1 cellular context compared by ENCODE assay signal in the genomic region with DNA sequence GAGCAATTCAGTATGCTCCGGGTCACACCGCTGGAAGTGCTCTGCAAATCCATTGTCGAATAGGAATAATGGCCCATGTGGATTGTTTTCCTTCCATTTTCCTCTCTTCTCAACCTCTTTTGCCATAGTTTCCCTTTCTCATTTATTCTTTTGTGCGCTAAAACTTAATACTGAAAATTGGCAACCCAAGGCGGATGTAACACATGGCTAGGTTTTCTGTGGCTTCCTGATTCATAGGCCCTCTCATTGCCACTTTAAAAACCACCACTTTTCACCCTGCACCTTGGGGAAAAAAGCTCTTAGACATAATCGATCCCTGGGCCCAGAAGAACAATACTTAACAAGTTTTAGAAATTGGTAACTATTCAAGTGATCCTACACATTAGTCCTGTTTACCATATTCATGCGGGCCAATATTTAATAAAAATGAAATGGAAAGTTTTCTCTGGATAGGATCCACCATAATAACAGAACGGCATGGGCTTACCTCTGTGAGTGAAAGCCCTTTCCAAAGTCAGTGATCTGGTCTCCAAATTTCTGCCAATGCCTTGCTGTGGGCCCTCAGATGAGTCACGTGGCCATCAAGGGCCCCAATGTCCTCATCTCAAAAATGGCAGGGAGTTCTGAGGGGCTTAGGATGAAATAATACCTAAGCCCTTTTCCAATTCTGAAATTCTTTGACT.
A peak's percentile ranks its signal among the peaks of the same experiment; 100 is the strongest.
TF ChIP-seq lines count a peak whose summit lies in the region.

No MANE protein-coding gene starts in this region.

TF ChIP-seq in GM12878, 131 proteins besides CTCF, POLR2A, EP300 and RAD21 (continued from another document):
- TF ChIP-seq, protein P1, sequence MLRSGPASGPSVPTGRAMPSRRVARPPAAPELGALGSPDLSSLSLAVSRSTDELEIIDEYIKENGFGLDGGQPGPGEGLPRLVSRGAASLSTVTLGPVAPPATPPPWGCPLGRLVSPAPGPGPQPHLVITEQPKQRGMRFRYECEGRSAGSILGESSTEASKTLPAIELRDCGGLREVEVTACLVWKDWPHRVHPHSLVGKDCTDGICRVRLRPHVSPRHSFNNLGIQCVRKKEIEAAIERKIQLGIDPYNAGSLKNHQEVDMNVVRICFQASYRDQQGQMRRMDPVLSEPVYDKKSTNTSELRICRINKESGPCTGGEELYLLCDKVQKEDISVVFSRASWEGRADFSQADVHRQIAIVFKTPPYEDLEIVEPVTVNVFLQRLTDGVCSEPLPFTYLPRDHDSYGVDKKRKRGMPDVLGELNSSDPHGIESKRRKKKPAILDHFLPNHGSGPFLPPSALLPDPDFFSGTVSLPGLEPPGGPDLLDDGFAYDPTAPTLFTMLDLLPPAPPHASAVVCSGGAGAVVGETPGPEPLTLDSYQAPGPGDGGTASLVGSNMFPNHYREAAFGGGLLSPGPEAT (IDR thresholded peaks at IDR 0.05; ENCODE audit: low read depth) = peak; percentile 66
- TF ChIP-seq ZZZ3 (IDR thresholded peaks at IDR 0.05; ENCODE audit: control insufficient read depth, insufficient read length, low read depth) = no peak
- TF ChIP-seq PAX5 (IDR thresholded peaks at IDR 0.05; ENCODE audit: borderline replicate concordance, low read depth, low read length) = peak; percentile 64; the same call in 1 of the 2 replicates
- peak; percentile 61; the same call in 1 of the 2 replicates for TF ChIP-seq MTA2 (IDR thresholded peaks at IDR 0.05; ENCODE audit: low read depth)
- peak in 1 of 2 experiments; percentile 68; a peak in 2 of 4 replicates for TF ChIP-seq ETV6 (conservative IDR thresholded peaks at IDR 0.05 in 1 of 2, IDR thresholded peaks at IDR 0.05 in 1 of 2; ENCODE audit: borderline replicate concordance in 1 of 2, low read depth in 1 of 2)
- TF ChIP-seq ZBTB4 (CRISPR knock-in tag; IDR thresholded peaks at IDR 0.05) = no peak
- peak; percentile 65 for TF ChIP-seq IKZF1 (conservative IDR thresholded peaks at IDR 0.05)
- no peak for TF ChIP-seq NKRF (conservative IDR thresholded peaks at IDR 0.05)
- TF ChIP-seq GATAD2B (conservative IDR thresholded peaks at IDR 0.05; ENCODE audit: low read depth) = peak; percentile 56; the same call in 1 of the 2 replicates
- TF ChIP-seq NRF1 (conservative IDR thresholded peaks at IDR 0.05; ENCODE audit: low read depth, low read length) = no peak
- TF ChIP-seq MTA3 (IDR thresholded peaks at IDR 0.05; ENCODE audit: borderline replicate concordance, low read length) = no peak
- peak in 1 of 2 experiments; percentile 81 for TF ChIP-seq IKZF2 (IDR thresholded peaks at IDR 0.05)
- TF ChIP-seq GABPA (IDR thresholded peaks at IDR 0.05; ENCODE audit: low read depth) = 0 out of 2 replicates have a peak, but pooled peaks have one; percentile 10
- no peak for TF ChIP-seq ESRRA (IDR thresholded peaks at IDR 0.05; ENCODE audit: low read length)
- TF ChIP-seq TCF12 (IDR thresholded peaks at IDR 0.05; ENCODE audit: low read depth, low read length) = no peak
- TF ChIP-seq TCF3 (IDR thresholded peaks at IDR 0.05; ENCODE audit: borderline replicate concordance, insufficient read depth, low read depth, low read length) = no peak
- TF ChIP-seq CEBPB (IDR thresholded peaks at IDR 0.05; ENCODE audit: borderline replicate concordance in 1 of 2, low read depth in 2 of 2, low read length in 2 of 2) = no peak
- TF ChIP-seq DPF2 (IDR thresholded peaks at IDR 0.05) = peak; percentile 14; the same call in 1 of the 2 replicates
- TF ChIP-seq ATF2 (IDR thresholded peaks at IDR 0.05; ENCODE audit: low read length) = peak; percentile 34; the same call in 1 of the 2 replicates
- TF ChIP-seq NBN (IDR thresholded peaks at IDR 0.05) = peak; percentile 32; the same call in 1 of the 2 replicates
- no peak for TF ChIP-seq TAF1 (IDR thresholded peaks at IDR 0.05; ENCODE audit: borderline replicate concordance, low read depth, low read length)
- no peak for TF ChIP-seq HDGF (IDR thresholded peaks at IDR 0.05)
- TF ChIP-seq, protein P2, sequence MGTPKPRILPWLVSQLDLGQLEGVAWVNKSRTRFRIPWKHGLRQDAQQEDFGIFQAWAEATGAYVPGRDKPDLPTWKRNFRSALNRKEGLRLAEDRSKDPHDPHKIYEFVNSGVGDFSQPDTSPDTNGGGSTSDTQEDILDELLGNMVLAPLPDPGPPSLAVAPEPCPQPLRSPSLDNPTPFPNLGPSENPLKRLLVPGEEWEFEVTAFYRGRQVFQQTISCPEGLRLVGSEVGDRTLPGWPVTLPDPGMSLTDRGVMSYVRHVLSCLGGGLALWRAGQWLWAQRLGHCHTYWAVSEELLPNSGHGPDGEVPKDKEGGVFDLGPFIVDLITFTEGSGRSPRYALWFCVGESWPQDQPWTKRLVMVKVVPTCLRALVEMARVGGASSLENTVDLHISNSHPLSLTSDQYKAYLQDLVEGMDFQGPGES (IDR thresholded peaks at IDR 0.05) = no peak
- TF ChIP-seq YBX1 (IDR thresholded peaks at IDR 0.05) = no peak
- no peak for TF ChIP-seq BMI1 (IDR thresholded peaks at IDR 0.05; ENCODE audit: borderline replicate concordance)
- TF ChIP-seq CUX1 (IDR thresholded peaks at IDR 0.05; ENCODE audit: insufficient replicate concordance, low read depth, low read length) = peak; percentile 92
- no peak for TF ChIP-seq ZBED1 (IDR thresholded peaks at IDR 0.05; ENCODE audit: borderline replicate concordance)
- TF ChIP-seq BCL11A (IDR thresholded peaks at IDR 0.05; ENCODE audit: low read depth, low read length) = 0 out of 2 replicates have a peak, but pooled peaks have one; percentile 7
- TF ChIP-seq EGR1 (IDR thresholded peaks at IDR 0.05; ENCODE audit: borderline replicate concordance in 1 of 2, low read depth in 2 of 2, low read length in 2 of 2) = no peak
- no peak for TF ChIP-seq RBBP5 (conservative IDR thresholded peaks at IDR 0.05)
- no peak for TF ChIP-seq PRDM15 (CRISPR knock-in tag; IDR thresholded peaks at IDR 0.05)
